In the genomic region with DNA sequence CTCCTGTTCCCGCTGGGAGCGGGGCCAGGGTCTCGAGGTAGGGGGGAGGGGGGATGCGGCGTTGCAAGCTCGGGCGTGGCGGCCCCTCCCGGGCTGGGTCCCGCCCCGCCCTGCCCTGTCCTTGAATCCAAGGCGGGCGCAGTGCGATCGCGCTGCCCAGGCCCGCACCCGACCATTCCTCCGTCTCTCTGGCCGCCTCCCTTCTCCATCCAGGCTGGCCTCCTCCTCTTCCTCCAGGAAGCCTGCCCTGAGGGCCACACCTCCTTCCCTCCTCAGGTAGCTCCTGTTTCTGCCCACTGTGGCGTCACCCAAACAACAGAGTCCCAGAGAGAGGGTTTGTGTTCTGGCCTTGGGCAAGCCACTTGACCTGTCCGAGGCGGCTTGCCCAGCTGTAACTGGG, we compare ENCODE assay signal across 24 cellular contexts. TPM values are rescaled to one million over a fixed set of nuclear protein-coding genes. Genes with fewer than 3 reads are reported as not detected.
A peak's percentile ranks its signal among the peaks of the same experiment; 100 is the strongest.
DNase-seq lines count a peak whose midpoint lies in the region.
"Had no signal": no experiment of that assay in that cellular context is flagged by ENCODE, and none has a peak within 500 bp of the region (broad histone marks: within the 10 kb centered on the region; RNA-seq: fewer than 3 reads in every experiment).

No MANE protein-coding gene starts in this region.

- H3K14ac ChIP-seq in trophoblast cell (ENCODE audit: low read length): peak overlapping the region; percentile 38

- H3K36me3 ChIP-seq in iPS-20b (ENCODE audit: insufficient read depth, low read depth, low read length) (no peaks in the 10 kb centered on the region), trophoblast cell (ENCODE audit: control insufficient read depth in 1 of 2, insufficient read depth in 2 of 2, low read length in 2 of 2) (no peaks in the 10 kb centered on the region)

- peaks cover 48% of the 10 kb centered on the region for H3K79me1 ChIP-seq in trophoblast cell (ENCODE audit: low read length)

- no peaks in the 10 kb centered on the region for H3K9me3 Mint-ChIP-seq in dendritic cell treated with granulocyte-macrophage colony-stimulating factor and Interleukin-4, amounts not matched to agents 40 ng/mL and 50 ng/mL, for 4 days
- H3K9me3 Mint-ChIP-seq: HFFc6 had no signal

- H2BK120ac ChIP-seq in trophoblast cell (ENCODE audit: insufficient read depth, low read length, poor library complexity): peak overlapping the region; percentile 55

- no peak overlapping the region for H3K4me2 ChIP-seq in trophoblast cell (ENCODE audit: low read length)

- H3K9me3 ChIP-seq in iPS-20b (ENCODE audit: insufficient read depth, low read depth, low read length) (no peaks in the 10 kb centered on the region), trophoblast cell (ENCODE audit: insufficient read depth, low read depth, low read length) (no peaks in the 10 kb centered on the region)

- H3K18ac ChIP-seq in trophoblast cell (ENCODE audit: low read length): no peak overlapping the region

- peak overlapping the region; percentile 37 for H4K8ac ChIP-seq in trophoblast cell (ENCODE audit: low read depth, low read length)

- H3K79me2 ChIP-seq in trophoblast cell (ENCODE audit: control insufficient read depth, insufficient read depth, low read length, poor library complexity): peaks cover 12% of the 10 kb centered on the region

- peak overlapping the region; percentile 36; the same call in 1 of the 2 replicates for H3K4me3 ChIP-seq in iPS-20b (ENCODE audit: low read length)
- no peak overlapping the region for H3K4me3 ChIP-seq in trophoblast cell (ENCODE audit: low read depth, low read length)

- H2BK5ac ChIP-seq in trophoblast cell (ENCODE audit: low read depth, low read length, poor library complexity): peak overlapping the region; percentile 14

- H3K27ac Mint-ChIP-seq in dendritic cell treated with granulocyte-macrophage colony-stimulating factor and Interleukin-4, amounts not matched to agents 40 ng/mL and 50 ng/mL, for 4 days: peak overlapping the region; percentile 13
- H3K27ac Mint-ChIP-seq: CD8-positive, alpha-beta memory T cell; HFFc6 had no signal

- H3K4me1 ChIP-seq in iPS-20b (ENCODE audit: insufficient read depth, low read length) (peaks cover 5% of the 10 kb centered on the region; the same call in 1 of the 2 replicates), trophoblast cell (ENCODE audit: control insufficient read depth in 1 of 2, insufficient read depth in 2 of 2, low read length in 2 of 2) (peaks cover 34 to 42% of the 10 kb centered on the region in 2 experiments)

- DNase-seq in ELF-1 (ENCODE audit: low read depth, low spot score) (peak; percentile 57), trophoblast cell (peak in 1 of 2 donors; percentile 71), NCI-H2227 treated with DMSO at 0.1 percent for 48 hours (lab: John Stamatoyannopoulos, UW) (no peak), ureter (ENCODE audit: low spot score) (no peak), HCEC 1CT (no peak), SKM-1 treated with dmso at 0.1 percent for 144 hours (lab: John Stamatoyannopoulos, UW; ENCODE audit: unreplicated experiment) (no peak)
- DNase-seq: CD8-positive, alpha-beta memory T cell; EL; HFFc6; KBM-7; NCI-H1105; NCI-H146; NCI-H2029; NCI-H226; NCI-H510A treated with DMSO at 0.1 percent for 48 hours; NCI-H774; SIG-M5 had no signal

- peaks cover 9% of the 10 kb centered on the region for H3K4me1 Mint-ChIP-seq in dendritic cell treated with granulocyte-macrophage colony-stimulating factor and Interleukin-4, amounts not matched to agents 40 ng/mL and 50 ng/mL, for 4 days (ENCODE audit: low read depth)
- H3K4me1 Mint-ChIP-seq: CD8-positive, alpha-beta memory T cell had no signal

- no CpG with 5 or more reads among the region's 23 CpGs for WGBS in trophoblast cell (ENCODE audit: extremely low coverage, insufficient coverage, insufficient read length)

- H3K9ac ChIP-seq in iPS-20b (ENCODE audit: low read depth, low read length) (no peak overlapping the region), trophoblast cell (ENCODE audit: low read length) (no peak overlapping the region)

- no peak overlapping the region for H3K4ac ChIP-seq in trophoblast cell (ENCODE audit: low read depth, low read length)

- H3K27me3 ChIP-seq in iPS-20b (ENCODE audit: insufficient read depth, low read length) (peaks cover 43% of the 10 kb centered on the region), trophoblast cell (ENCODE audit: insufficient read depth, low read length) (no peaks in the 10 kb centered on the region)

- H3K23ac ChIP-seq in trophoblast cell (ENCODE audit: low read length): no peak overlapping the region

- H2BK12ac ChIP-seq in trophoblast cell (ENCODE audit: low read length): peak overlapping the region; percentile 87

- H3K36me3 Mint-ChIP-seq in dendritic cell treated with granulocyte-macrophage colony-stimulating factor and Interleukin-4, amounts not matched to agents 40 ng/mL and 50 ng/mL, for 4 days (ENCODE audit: low read depth): no peaks in the 10 kb centered on the region
- H3K36me3 Mint-ChIP-seq: CD8-positive, alpha-beta memory T cell had no signal

- H3K4me3 Mint-ChIP-seq in dendritic cell treated with granulocyte-macrophage colony-stimulating factor and Interleukin-4, amounts not matched to agents 40 ng/mL and 50 ng/mL, for 4 days: no peak overlapping the region
- H3K4me3 Mint-ChIP-seq: CD8-positive, alpha-beta memory T cell; HFFc6 had no signal

- no peak overlapping the region for H4K12ac ChIP-seq in trophoblast cell (ENCODE audit: low read depth, low read length)

- H2AK5ac ChIP-seq in trophoblast cell (ENCODE audit: low read length): peak overlapping the region; percentile 72

- H2AFZ ChIP-seq in trophoblast cell (ENCODE audit: insufficient read depth, low read length, poor library complexity): no peak overlapping the region

- H3K27me3 Mint-ChIP-seq in dendritic cell treated with granulocyte-macrophage colony-stimulating factor and Interleukin-4, amounts not matched to agents 40 ng/mL and 50 ng/mL, for 4 days: peaks cover 83% of the 10 kb centered on the region

- H3K27ac ChIP-seq in iPS-20b (ENCODE audit: low read length): no peak overlapping the region
- no peak overlapping the region for H3K27ac ChIP-seq in trophoblast cell (ENCODE audit: low read depth, low read length)
- H3K27ac ChIP-seq: C4-2B had no signal

- intact Hi-C loops in dendritic cell treated with granulocyte-macrophage colony-stimulating factor and Interleukin-4, amounts not matched to agents 40 ng/mL and 50 ng/mL, for 4 days (cut with micrococcal nuclease): no loop called here

- H4K91ac ChIP-seq in trophoblast cell (ENCODE audit: low read depth, low read length): peak overlapping the region; percentile 94

RNA-seq across cellular contexts. Expression of a gene that starts 43.0 kb away (rescaled TPM):
- 0.34 and 0.93 TPM in 2 replicates for polyA plus RNA-seq in trophoblast cell (2013)
- not detected for total RNA-seq in ureter
- total RNA-seq: A172; CD8-positive, alpha-beta memory T cell; H4; HepG2; HFFc6 had no signal
- polyA plus RNA-seq: AG04450; CD8-positive, alpha-beta memory T cell; HepG2 had no signal
